ENCODE assay signal across 8 cellular contexts in the genomic region with DNA sequence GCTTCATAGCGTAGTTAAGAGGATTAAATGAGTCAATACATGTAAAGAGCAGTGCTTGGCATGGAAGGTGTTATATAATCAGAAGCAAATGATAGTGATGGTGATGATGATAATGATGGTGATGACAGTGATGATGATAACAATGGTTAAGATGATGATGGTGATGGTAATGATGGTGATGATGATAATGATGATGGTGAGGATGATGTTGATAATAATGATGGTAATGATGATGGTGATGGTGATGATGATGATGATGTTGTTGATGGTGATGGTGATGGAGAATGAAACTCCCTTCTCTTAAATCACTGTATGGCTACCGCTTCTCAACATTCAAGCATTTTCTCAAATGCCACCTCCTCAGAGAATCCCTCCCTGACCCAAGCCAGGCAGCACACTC.
"Had no signal": no experiment of that assay in that cellular context is flagged by ENCODE, and none has a peak within 500 bp of the region (broad histone marks: within the 10 kb centered on the region; RNA-seq: fewer than 3 reads in every experiment).

No MANE protein-coding gene starts in this region.

- H3K4me1 ChIP-seq: HAP-1 had no signal

- H3K4me3 ChIP-seq: GM23248, HAP-1 had no signal

- H3K9me3 ChIP-seq: HAP-1 had no signal

- H3K27ac ChIP-seq: GM23248, HL-60, KMS-11 had no signal

- H3K36me3 ChIP-seq: HAP-1 had no signal

- ATAC-seq: HCT116 had no signal

- DNase-seq: GOT3, H7, KBM-7 had no signal
